In genomic region chr13:75486654-75487053, GRCh38 we compare ENCODE assay signal across 28 cellular contexts. TPM values are rescaled to one million over a fixed set of nuclear protein-coding genes. Genes with fewer than 3 reads are reported as not detected.
DNase-seq lines count a peak whose midpoint lies in the region; ATAC-seq and TF ChIP-seq lines count a peak whose summit lies in the region.
"Had no signal": no experiment of that assay in that cellular context is flagged by ENCODE, and none has a peak within 500 bp of the region (broad histone marks: within the 10 kb centered on the region; RNA-seq: fewer than 3 reads in every experiment).

No MANE protein-coding gene starts in this region.

- no peaks in the 10 kb centered on the region for H3K27me3 ChIP-seq in breast epithelium
- no peaks in the 10 kb centered on the region for H3K27me3 ChIP-seq in osteoblast (ENCODE audit: insufficient read depth, low read length)
- H3K27me3 ChIP-seq in gastroesophageal sphincter: peaks cover 9% of the 10 kb centered on the region

- H3K9me3 ChIP-seq in breast epithelium: no peaks in the 10 kb centered on the region
- H3K9me3 ChIP-seq in osteoblast (ENCODE audit: low read depth, low read length): no peaks in the 10 kb centered on the region
- no peaks in the 10 kb centered on the region for H3K9me3 ChIP-seq in gastroesophageal sphincter
- H3K9me3 ChIP-seq: esophagus squamous epithelium, lower lobe of right lung, psoas muscle, transverse colon had no signal

- H3K4me1 Mint-ChIP-seq in MCF 10A (ENCODE audit: insufficient read depth, unreplicated experiment): peaks cover 8% of the 10 kb centered on the region
- H3K4me1 Mint-ChIP-seq in activated T-helper 1 cell treated with anti-CD3 and anti-CD28 coated beads, Interleukin-12 subunit alpha, Interleukin-12 subunit beta, Interleukin-2, Interleukin-4 antibody, amounts not matched to agents 30 ng/mL and 10 ng/mL and 1 ng/mL, durations not matched to agents 14 hours and 24 hours and 36 hours (ENCODE audit: low read depth): peaks cover 36% of the 10 kb centered on the region

- H3K27me3 Mint-ChIP-seq in MCF 10A (ENCODE audit: insufficient read depth, unreplicated experiment): no peaks in the 10 kb centered on the region
- H3K27me3 Mint-ChIP-seq in activated T-helper 1 cell treated with anti-CD3 and anti-CD28 coated beads, Interleukin-12 subunit alpha, Interleukin-12 subunit beta, Interleukin-2, Interleukin-4 antibody, amounts not matched to agents 30 ng/mL and 10 ng/mL and 1 ng/mL, durations not matched to agents 14 hours and 24 hours and 36 hours (ENCODE audit: insufficient read depth): peaks cover 14% of the 10 kb centered on the region

- BruUV-seq in MCF 10A (replicated peaks; lab: Mats Ljungman, UMichigan): no TSS peak

- no peak for ATAC-seq in gastroesophageal sphincter
- ATAC-seq: GM23338; lower lobe of right lung; naive thymus-derived CD4-positive, alpha-beta T cell; psoas muscle had no signal

- intact Hi-C loops in breast epithelium (cut with DNase I; ENCODE audit: low total_unique reads): no loop called here
- intact Hi-C loops in MCF 10A (cut with micrococcal nuclease): loop anchor here (10.0 kb wide), 1 partner anchor 232 kb away; no protein-coding TSS in a partner anchor
- intact Hi-C loops in activated T-helper 1 cell treated with anti-CD3 and anti-CD28 coated beads, Interleukin-12 subunit alpha, Interleukin-12 subunit beta, Interleukin-2, Interleukin-4 antibody, amounts not matched to agents 30 ng/mL and 10 ng/mL and 1 ng/mL, durations not matched to agents 14 hours and 24 hours and 36 hours (cut with micrococcal nuclease): loop anchor here (5.0 to 10.0 kb wide), 3 partner anchors 988 to 1784 kb away; no protein-coding TSS in a partner anchor

- TF ChIP-seq POLR2A in breast epithelium (IDR thresholded peaks at IDR 0.05): no peak
- TF ChIP-seq POLR2A in NB4 (IDR thresholded peaks at IDR 0.05; ENCODE audit: extremely low read depth, insufficient read length): no peak
- no peak for TF ChIP-seq POLR2A in gastroesophageal sphincter (IDR thresholded peaks at IDR 0.05)

- H3K9me3 Mint-ChIP-seq in MCF 10A (ENCODE audit: unreplicated experiment): no peaks in the 10 kb centered on the region
- H3K9me3 Mint-ChIP-seq in activated T-helper 1 cell treated with anti-CD3 and anti-CD28 coated beads, Interleukin-12 subunit alpha, Interleukin-12 subunit beta, Interleukin-2, Interleukin-4 antibody, amounts not matched to agents 30 ng/mL and 10 ng/mL and 1 ng/mL, durations not matched to agents 14 hours and 24 hours and 36 hours: no peaks in the 10 kb centered on the region
- H3K9me3 Mint-ChIP-seq: activated CD4-positive, alpha-beta T cell treated with anti-CD3 and anti-CD28 coated beads, Interleukin-2, amount 10 ng/mL, durations not matched to agents 7 days and 5 days; GM23338; HFFc6; naive thymus-derived CD4-positive, alpha-beta T cell; T-helper 2 cell treated with Interferon-gamma antibody and Interleukin-4, amounts not matched to agents 5 μg/mL and 100 μg/mL, for 36 hours had no signal

- H3K36me3 ChIP-seq in breast epithelium (no peaks in the 10 kb centered on the region), osteoblast (ENCODE audit: insufficient read depth, low read length) (no peaks in the 10 kb centered on the region), gastroesophageal sphincter (no peaks in the 10 kb centered on the region)
- H3K36me3 ChIP-seq: esophagus squamous epithelium, lower lobe of right lung, transverse colon had no signal

- WGBS in gastroesophageal sphincter (ENCODE audit: low coverage in 1 of 2), 2 donors: 60 to 65% methylated on average over 3 of the region's 3 CpGs

- peaks cover 6% of the 10 kb centered on the region for H3K36me3 Mint-ChIP-seq in MCF 10A (ENCODE audit: insufficient read depth, unreplicated experiment)
- H3K36me3 Mint-ChIP-seq in activated T-helper 1 cell treated with anti-CD3 and anti-CD28 coated beads, Interleukin-12 subunit alpha, Interleukin-12 subunit beta, Interleukin-2, Interleukin-4 antibody, amounts not matched to agents 30 ng/mL and 10 ng/mL and 1 ng/mL, durations not matched to agents 14 hours and 24 hours and 36 hours (ENCODE audit: low read depth): no peaks in the 10 kb centered on the region

- CTCF ChIA-PET in MCF 10A (lab: Yijun Ruan, JAX): interaction anchor here (0.6 to 10.0 kb wide), 5 partner anchors 17 to 229 kb away, joined by 3 to 176 read pairs (median 3); no protein-coding TSS in a partner anchor

- no peak overlapping the region for H3K27ac Mint-ChIP-seq in MCF 10A (ENCODE audit: low read depth, unreplicated experiment)
- peak overlapping the region; percentile 11 for H3K27ac Mint-ChIP-seq in activated T-helper 1 cell treated with anti-CD3 and anti-CD28 coated beads, Interleukin-12 subunit alpha, Interleukin-12 subunit beta, Interleukin-2, Interleukin-4 antibody, amounts not matched to agents 30 ng/mL and 10 ng/mL and 1 ng/mL, durations not matched to agents 14 hours and 24 hours and 36 hours
- H3K27ac Mint-ChIP-seq: activated CD4-positive, alpha-beta T cell treated with anti-CD3 and anti-CD28 coated beads, Interleukin-2, amount 10 ng/mL, durations not matched to agents 7 days and 5 days; B cell; naive thymus-derived CD4-positive, alpha-beta T cell; T-helper 2 cell treated with Interferon-gamma antibody and Interleukin-4, amounts not matched to agents 5 μg/mL and 100 μg/mL, for 36 hours had no signal

- no peak overlapping the region for H3K4me3 Mint-ChIP-seq in MCF 10A (ENCODE audit: unreplicated experiment)
- no peak overlapping the region for H3K4me3 Mint-ChIP-seq in activated T-helper 1 cell treated with anti-CD3 and anti-CD28 coated beads, Interleukin-12 subunit alpha, Interleukin-12 subunit beta, Interleukin-2, Interleukin-4 antibody, amounts not matched to agents 30 ng/mL and 10 ng/mL and 1 ng/mL, durations not matched to agents 14 hours and 24 hours and 36 hours
- H3K4me3 Mint-ChIP-seq: activated CD4-positive, alpha-beta T cell treated with anti-CD3 and anti-CD28 coated beads, Interleukin-2, amount 10 ng/mL, durations not matched to agents 7 days and 5 days; B cell; GM23338; naive thymus-derived CD4-positive, alpha-beta T cell; T-helper 2 cell treated with Interferon-gamma antibody and Interleukin-4, amounts not matched to agents 5 μg/mL and 100 μg/mL, for 36 hours had no signal

- peak overlapping the region; percentile 59 for H3K4me2 ChIP-seq in osteoblast (ENCODE audit: insufficient read depth, low read length)
- H3K4me2 ChIP-seq: GM23338 had no signal

- H4K20me1 ChIP-seq in osteoblast (ENCODE audit: insufficient read depth, low read length): no peaks in the 10 kb centered on the region

- no peak for TF ChIP-seq CTCF in breast epithelium (IDR thresholded peaks at IDR 0.05)
- no peak for TF ChIP-seq CTCF in MCF 10A (IDR thresholded peaks at IDR 0.05; ENCODE audit: unreplicated experiment)
- TF ChIP-seq CTCF in NB4 (IDR thresholded peaks at IDR 0.05; ENCODE audit: low read depth, low read length): no peak
- no peak for TF ChIP-seq CTCF in osteoblast (IDR thresholded peaks at IDR 0.05; ENCODE audit: extremely low read depth, low read depth, low read length)
- no peak for TF ChIP-seq CTCF in gastroesophageal sphincter (IDR thresholded peaks at IDR 0.05)

- H3K79me2 ChIP-seq in osteoblast (ENCODE audit: insufficient read depth, low read length): peaks cover 3% of the 10 kb centered on the region

- H3K4me3 ChIP-seq in breast epithelium (no peak overlapping the region), NB4 (ENCODE audit: low read depth, low read length) (no peak overlapping the region), osteoblast (ENCODE audit: insufficient read depth, low read length) (peak overlapping the region; percentile 23), gastroesophageal sphincter (no peak overlapping the region)
- H3K4me3 ChIP-seq: esophagus squamous epithelium, GM23338, lower lobe of right lung, psoas muscle, transverse colon had no signal

- DNase-seq in breast epithelium (ENCODE audit: low spot score in 2 of 2): no peak
- DNase-seq in MCF 10A (ENCODE audit: unreplicated experiment): no peak
- peak; percentile 60 for DNase-seq in NB4 (ENCODE audit: low read depth)
- DNase-seq in activated T-helper 1 cell treated with anti-CD3 and anti-CD28 coated beads, Interleukin-12 subunit alpha, Interleukin-12 subunit beta, Interleukin-2, Interleukin-4 antibody, amounts not matched to agents 30 ng/mL and 10 ng/mL and 1 ng/mL, durations not matched to agents 14 hours and 24 hours and 36 hours (ENCODE audit: low spot score): no peak
- DNase-seq in osteoblast (ENCODE audit: insufficient read length, low spot score, missing footprints): no peak
- no peak for DNase-seq in stimulated activated naive CD4-positive, alpha-beta T cell (lab: John Stamatoyannopoulos, UW)
- no peak for DNase-seq in inferior parietal cortex (ENCODE audit: extremely low spot score)
- DNase-seq: activated CD4-positive, alpha-beta T cell treated with anti-CD3 and anti-CD28 coated beads, Interleukin-2, amount 10 ng/mL, durations not matched to agents 7 days and 5 days; activated gamma-delta T cell treated with Interleukin-2 at 50 U/mL for 16 hours; activated T-cell treated with anti-CD3 and anti-CD28 coated beads, Interleukin-2, amount 50 U/mL, for 1 hour; esophagus squamous epithelium; foreskin melanocyte; HFFc6; lower lobe of right lung; MM.1S; naive thymus-derived CD4-positive, alpha-beta T cell; NCI-H1417; NCI-H2029 treated with DMSO at 0.1 percent for 48 hours; NCI-H524 treated with DMSO at 0.1 percent for 48 hours; nucleus accumbens; psoas muscle; Right ventricle myocardium superior; stimulated activated CD4-positive, alpha-beta T cell treated with anti-CD3 and anti-CD28 coated beads, Interleukin-4, amount 100 ng/mL, for 24 hours; transverse colon had no signal

- H2AFZ ChIP-seq in osteoblast (ENCODE audit: low read length): peak overlapping the region; percentile 69

- H3K27ac ChIP-seq in breast epithelium: peak overlapping the region; percentile 44 to 73
- H3K27ac ChIP-seq in osteoblast (ENCODE audit: low read depth, low read length): peak overlapping the region; percentile 51
- no peak overlapping the region for H3K27ac ChIP-seq in gastroesophageal sphincter
- H3K27ac ChIP-seq: esophagus squamous epithelium, lower lobe of right lung, psoas muscle, transverse colon had no signal

- H3K4me1 ChIP-seq in breast epithelium: no peaks in the 10 kb centered on the region
- H3K4me1 ChIP-seq in osteoblast (ENCODE audit: insufficient read depth, low read length): peaks cover 46% of the 10 kb centered on the region
- H3K4me1 ChIP-seq in gastroesophageal sphincter: peaks cover 0 to 9% (median 0%) of the 10 kb centered on the region in 3 donors

- POLR2A ChIA-PET in MCF 10A (lab: Yijun Ruan, JAX): interaction anchor here (1.4 kb wide), 1 partner anchor 114 kb away, joined by 4 read pairs; no protein-coding TSS in a partner anchor

- TF ChIP-seq EP300 in gastroesophageal sphincter (IDR thresholded peaks at IDR 0.05): no peak

RNA-seq across cellular contexts. Expression of gene TBC1D4, which starts 4.7 kb away (rescaled TPM):
- total RNA-seq in breast epithelium (10 to 100 TPM; 33.3 to 52.8 (median 40.6) TPM), MCF 10A (2022) (6.6 and 9.3 TPM in 2 replicates), osteoblast (18.6 and 19.5 TPM in 2 replicates), gastroesophageal sphincter (10 to 100 TPM; 12.8 to 28.0 (median 22.4) TPM)
- 66.6 and 73.5 TPM in 2 replicates for total RNA-seq in activated T-helper 1 cell treated with anti-CD3 and anti-CD28 coated beads, Interleukin-12 subunit alpha, Interleukin-12 subunit beta, Interleukin-2, Interleukin-4 antibody, amounts not matched to agents 30 ng/mL and 10 ng/mL and 1 ng/mL, durations not matched to agents 14 hours and 24 hours and 36 hours

RNA-seq across cellular contexts. Expression of gene COMMD6, which starts 51.0 kb away (rescaled TPM):
- 10 to 100 TPM; 43.6 to 93.2 (median 47.7) TPM for total RNA-seq in breast epithelium
- 132 TPM in 2 replicates for total RNA-seq in MCF 10A (2022)
- total RNA-seq in activated T-helper 1 cell treated with anti-CD3 and anti-CD28 coated beads, Interleukin-12 subunit alpha, Interleukin-12 subunit beta, Interleukin-2, Interleukin-4 antibody, amounts not matched to agents 30 ng/mL and 10 ng/mL and 1 ng/mL, durations not matched to agents 14 hours and 24 hours and 36 hours: 87.1 and 88.7 TPM in 2 replicates
- total RNA-seq in osteoblast: 19.5 and 45.7 TPM in 2 replicates
- 100 to 1,000 TPM in 2 of 4 donors, 10 to 100 TPM in 2; 61.3 to 138 (median 107) TPM for total RNA-seq in gastroesophageal sphincter

Comparison
In these comparisons a context has a peak if more than half of its experiments do, and no peak if none do; other contexts are left out.
1. H3K27ac ChIP-seq: peak in breast epithelium (2 of 2) and osteoblast (single experiment); none in gastroesophageal sphincter (0 of 4).